16 cellular contexts compared by ENCODE assay signal in the genomic region with DNA sequence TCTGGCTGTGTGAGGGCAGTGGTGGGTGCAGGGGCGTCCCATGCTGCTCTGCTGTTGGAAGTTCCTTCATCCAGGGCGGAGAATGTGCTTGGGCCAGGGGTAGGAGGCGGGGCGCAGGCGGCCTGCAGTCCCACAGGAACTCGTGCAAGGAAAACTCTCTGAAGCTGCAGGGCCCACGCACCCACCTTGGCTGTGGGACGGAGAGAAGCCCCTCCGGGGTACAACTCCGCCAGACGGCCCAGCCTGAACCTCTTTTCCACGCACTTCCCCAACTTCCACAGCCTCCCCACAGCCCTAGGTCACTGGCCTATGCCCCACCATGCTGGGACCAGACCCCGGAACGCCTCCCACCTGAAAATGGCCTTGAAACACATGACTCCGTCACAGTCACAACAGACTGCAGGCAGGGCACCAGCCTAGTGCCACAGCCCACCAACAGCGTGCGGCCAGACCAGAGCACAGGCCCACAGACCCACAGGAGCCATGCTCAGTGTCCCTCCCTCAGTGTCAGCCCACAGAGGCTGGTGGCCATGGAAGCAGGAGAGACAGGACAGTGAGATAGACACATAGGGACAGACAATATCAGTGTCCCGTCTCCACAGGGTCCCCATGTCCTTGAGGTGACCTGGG. TPM values are rescaled to one million over a fixed set of nuclear protein-coding genes. Genes with fewer than 3 reads are reported as not detected.
DNase-seq lines count a peak whose midpoint lies in the region; ATAC-seq, FAIRE-seq and TF ChIP-seq lines count a peak whose summit lies in the region.
"Had no signal": no experiment of that assay in that cellular context is flagged by ENCODE, and none has a peak within 500 bp of the region (broad histone marks: within the 10 kb centered on the region; RNA-seq: fewer than 3 reads in every experiment).

No MANE protein-coding gene starts in this region.

- no peak for TF ChIP-seq POLR2A in sigmoid colon (IDR thresholded peaks at IDR 0.05)

- H3K27ac ChIP-seq in kidney (ENCODE audit: low read depth in 2 of 2, low read length in 2 of 2) (no peak overlapping the region), sigmoid colon (no peak overlapping the region)
- H3K27ac ChIP-seq: gastrocnemius medialis had no signal

- H3K4me3 Mint-ChIP-seq in T-helper 17 cell = no peak overlapping the region
- H3K4me3 Mint-ChIP-seq: immature natural killer cell had no signal

- no peaks in the 10 kb centered on the region for H3K36me3 ChIP-seq in kidney (ENCODE audit: control insufficient read depth in 1 of 2, insufficient read depth in 2 of 2, low read length in 2 of 2)
- H3K36me3 ChIP-seq in sigmoid colon = no peaks in the 10 kb centered on the region
- H3K36me3 ChIP-seq: gastrocnemius medialis had no signal

- H3K4me1 ChIP-seq in kidney (ENCODE audit: control insufficient read depth in 1 of 2, insufficient read depth in 1 of 2, low read depth in 1 of 2, low read length in 2 of 2) = no peaks in the 10 kb centered on the region
- peaks cover 0 to 11% (median 8%) of the 10 kb centered on the region in 4 donors for H3K4me1 ChIP-seq in sigmoid colon
- H3K4me1 ChIP-seq: gastrocnemius medialis had no signal

- no peaks in the 10 kb centered on the region for H3K36me3 Mint-ChIP-seq in T-helper 17 cell (ENCODE audit: low read depth)
- H3K36me3 Mint-ChIP-seq: immature natural killer cell had no signal

- H3K9ac ChIP-seq in kidney (ENCODE audit: low read length in 2 of 2) = no peak overlapping the region

- H3K9me3 ChIP-seq in T-helper 17 cell (ENCODE audit: control insufficient read depth, low read length, poor library complexity, severe bottlenecking) (no peaks in the 10 kb centered on the region), kidney (ENCODE audit: control insufficient read depth in 1 of 2, low read length in 2 of 2) (no peaks in the 10 kb centered on the region), sigmoid colon (no peaks in the 10 kb centered on the region)
- H3K9me3 ChIP-seq: gastrocnemius medialis had no signal

- no peaks in the 10 kb centered on the region for H3K27me3 Mint-ChIP-seq in T-helper 17 cell

- H3K27me3 ChIP-seq in sigmoid colon = no peaks in the 10 kb centered on the region
- H3K27me3 ChIP-seq: gastrocnemius medialis had no signal

- no peak for FAIRE-seq in kidney (lab: Jason Lieb, UNC)
- FAIRE-seq: small intestine had no signal

- 87 to 91% methylated on average over 18 of the region's 18 CpGs for WGBS in sigmoid colon, 2 donors

- intact Hi-C loops in kidney (cut with DNase I) (no loop called here), sigmoid colon (cut with DNase I) (no loop called here)

- no peak overlapping the region for H3K27ac Mint-ChIP-seq in T-helper 17 cell

- H3K4me1 Mint-ChIP-seq in T-helper 17 cell = peaks cover 23% of the 10 kb centered on the region

- no peak overlapping the region for H3K4me3 ChIP-seq in kidney (ENCODE audit: low read length in 2 of 2)
- H3K4me3 ChIP-seq in sigmoid colon = no peak overlapping the region
- H3K4me3 ChIP-seq: gastrocnemius medialis had no signal

- ATAC-seq in T-helper 17 cell = no peak
- ATAC-seq: gastrocnemius medialis; stimulated activated naive CD8-positive, alpha-beta T cell treated with anti-CD3 and anti-CD28 coated beads, Interleukin-15, Interleukin-2, amounts not matched to agents 100 U/mL and 50 U/mL, for 24 hours had no signal

- TF ChIP-seq EP300 in sigmoid colon (IDR thresholded peaks at IDR 0.05) = no peak

- peak; percentile 0 for DNase-seq in ELF-1 (ENCODE audit: low read depth, low spot score)
- DNase-seq in T-helper 17 cell = peak in 2 of 3 donors; percentile 3 to 7
- peak; percentile 47 for DNase-seq in kidney
- DNase-seq in sigmoid colon = peak; percentile 56
- no peak for DNase-seq in DMS 273 treated with DMSO at 0.1 percent for 48 hours (lab: John Stamatoyannopoulos, UW)
- no peak for DNase-seq in hippocampal formation (lab: John Stamatoyannopoulos, UW)
- no peak for DNase-seq in hepatic stellate cell (ENCODE audit: low spot score)
- DNase-seq: activated CD4-positive, alpha-beta T cell treated with anti-CD3 and anti-CD28 coated beads for 4 hours; anterior cingulate cortex; immature natural killer cell; Karpas-422; NCI-H1417; nucleus accumbens; small intestine had no signal

- TF ChIP-seq CTCF in kidney (IDR thresholded peaks at IDR 0.05; ENCODE audit: borderline replicate concordance, extremely low read depth, insufficient read depth) (no peak), sigmoid colon (IDR thresholded peaks at IDR 0.05) (no peak)

RNA-seq across cellular contexts. Expression of a gene that starts 47.8 kb away (rescaled TPM):
- total RNA-seq in T-helper 17 cell (under 1 TPM; 0.10 to 0.18 TPM), kidney (3.1 TPM), sigmoid colon (10 to 100 TPM in 1 of 4 donors, 1 to 10 TPM in 3; 6.4 to 25.5 (median 8.7) TPM)
- polyA plus RNA-seq in kidney (ENCODE audit: insufficient read depth, low read depth, low replicate concordance) (0.58 TPM), sigmoid colon (1 to 10 TPM in 1 of 3 donors, under 1 TPM in 2; 0.23 to 2.8 (median 0.60) TPM)
- polyA plus RNA-seq: immature natural killer cell had no signal

Comparison
In these comparisons a context has a peak if more than half of its experiments do, and no peak if none do; other contexts are left out.
1. DNase-seq: peak in ELF-1 (single experiment), T-helper 17 cell (2 of 3), kidney (single experiment) and sigmoid colon (single experiment); none in DMS 273 treated with DMSO at 0.1 percent for 48 hours (single experiment), hippocampal formation (0 of 2) and hepatic stellate cell (single experiment).